In the genomic region with DNA sequence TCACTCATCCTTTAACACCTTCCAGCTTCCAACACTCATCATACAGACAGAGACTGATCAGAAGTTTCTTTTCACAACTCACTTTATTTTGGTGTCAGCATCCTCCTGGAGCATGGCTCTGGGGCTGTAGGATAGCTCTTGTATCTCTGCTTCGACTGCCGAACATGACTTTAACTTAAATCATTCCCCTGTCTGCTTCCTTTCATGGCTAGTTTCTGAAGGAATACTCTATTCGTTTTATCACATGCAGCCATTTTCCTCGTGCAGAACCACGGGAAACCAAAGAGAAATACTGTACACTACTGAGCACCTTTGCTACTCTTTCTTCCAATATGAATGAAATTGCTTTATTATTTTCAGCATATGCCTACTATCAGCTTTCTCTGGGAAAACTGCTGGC, we compare ENCODE assay signal across 1 cellular context.
TF ChIP-seq lines count a peak whose summit lies in the region.

No MANE protein-coding gene starts in this region.

TF ChIP-seq in K562, 482 proteins besides CTCF, POLR2A, EP300 and RAD21:
- no peak for TF ChIP-seq ZNF316 (IDR thresholded peaks at IDR 0.05)
- TF ChIP-seq, protein P1, sequence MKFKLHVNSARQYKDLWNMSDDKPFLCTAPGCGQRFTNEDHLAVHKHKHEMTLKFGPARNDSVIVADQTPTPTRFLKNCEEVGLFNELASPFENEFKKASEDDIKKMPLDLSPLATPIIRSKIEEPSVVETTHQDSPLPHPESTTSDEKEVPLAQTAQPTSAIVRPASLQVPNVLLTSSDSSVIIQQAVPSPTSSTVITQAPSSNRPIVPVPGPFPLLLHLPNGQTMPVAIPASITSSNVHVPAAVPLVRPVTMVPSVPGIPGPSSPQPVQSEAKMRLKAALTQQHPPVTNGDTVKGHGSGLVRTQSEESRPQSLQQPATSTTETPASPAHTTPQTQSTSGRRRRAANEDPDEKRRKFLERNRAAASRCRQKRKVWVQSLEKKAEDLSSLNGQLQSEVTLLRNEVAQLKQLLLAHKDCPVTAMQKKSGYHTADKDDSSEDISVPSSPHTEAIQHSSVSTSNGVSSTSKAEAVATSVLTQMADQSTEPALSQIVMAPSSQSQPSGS (CRISPR knock-in tag; IDR thresholded peaks at IDR 0.05): no peak
- no peak for TF ChIP-seq TCF7L2 (IDR thresholded peaks at IDR 0.05; ENCODE audit: low read depth, low read length)
- TF ChIP-seq, protein P2, sequence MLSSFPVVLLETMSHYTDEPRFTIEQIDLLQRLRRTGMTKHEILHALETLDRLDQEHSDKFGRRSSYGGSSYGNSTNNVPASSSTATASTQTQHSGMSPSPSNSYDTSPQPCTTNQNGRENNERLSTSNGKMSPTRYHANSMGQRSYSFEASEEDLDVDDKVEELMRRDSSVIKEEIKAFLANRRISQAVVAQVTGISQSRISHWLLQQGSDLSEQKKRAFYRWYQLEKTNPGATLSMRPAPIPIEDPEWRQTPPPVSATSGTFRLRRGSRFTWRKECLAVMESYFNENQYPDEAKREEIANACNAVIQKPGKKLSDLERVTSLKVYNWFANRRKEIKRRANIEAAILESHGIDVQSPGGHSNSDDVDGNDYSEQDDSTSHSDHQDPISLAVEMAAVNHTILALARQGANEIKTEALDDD (IDR thresholded peaks at IDR 0.05): no peak
- TF ChIP-seq, protein P3, sequence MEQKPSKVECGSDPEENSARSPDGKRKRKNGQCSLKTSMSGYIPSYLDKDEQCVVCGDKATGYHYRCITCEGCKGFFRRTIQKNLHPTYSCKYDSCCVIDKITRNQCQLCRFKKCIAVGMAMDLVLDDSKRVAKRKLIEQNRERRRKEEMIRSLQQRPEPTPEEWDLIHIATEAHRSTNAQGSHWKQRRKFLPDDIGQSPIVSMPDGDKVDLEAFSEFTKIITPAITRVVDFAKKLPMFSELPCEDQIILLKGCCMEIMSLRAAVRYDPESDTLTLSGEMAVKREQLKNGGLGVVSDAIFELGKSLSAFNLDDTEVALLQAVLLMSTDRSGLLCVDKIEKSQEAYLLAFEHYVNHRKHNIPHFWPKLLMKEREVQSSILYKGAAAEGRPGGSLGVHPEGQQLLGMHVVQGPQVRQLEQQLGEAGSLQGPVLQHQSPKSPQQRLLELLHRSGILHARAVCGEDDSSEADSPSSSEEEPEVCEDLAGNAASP (IDR thresholded peaks at IDR 0.05): no peak
- TF ChIP-seq, protein P4, sequence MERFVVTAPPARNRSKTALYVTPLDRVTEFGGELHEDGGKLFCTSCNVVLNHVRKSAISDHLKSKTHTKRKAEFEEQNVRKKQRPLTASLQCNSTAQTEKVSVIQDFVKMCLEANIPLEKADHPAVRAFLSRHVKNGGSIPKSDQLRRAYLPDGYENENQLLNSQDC (CRISPR knock-in tag; IDR thresholded peaks at IDR 0.05): no peak
- no peak for TF ChIP-seq KAT2B (IDR thresholded peaks at IDR 0.05; ENCODE audit: low read depth, low read length)
- TF ChIP-seq, protein P5, sequence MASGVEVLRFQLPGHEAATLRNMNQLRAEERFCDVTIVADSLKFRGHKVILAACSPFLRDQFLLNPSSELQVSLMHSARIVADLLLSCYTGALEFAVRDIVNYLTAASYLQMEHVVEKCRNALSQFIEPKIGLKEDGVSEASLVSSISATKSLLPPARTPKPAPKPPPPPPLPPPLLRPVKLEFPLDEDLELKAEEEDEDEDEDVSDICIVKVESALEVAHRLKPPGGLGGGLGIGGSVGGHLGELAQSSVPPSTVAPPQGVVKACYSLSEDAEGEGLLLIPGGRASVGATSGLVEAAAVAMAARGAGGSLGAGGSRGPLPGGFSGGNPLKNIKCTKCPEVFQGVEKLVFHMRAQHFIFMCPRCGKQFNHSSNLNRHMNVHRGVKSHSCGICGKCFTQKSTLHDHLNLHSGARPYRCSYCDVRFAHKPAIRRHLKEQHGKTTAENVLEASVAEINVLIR (CRISPR knock-in tag; IDR thresholded peaks at IDR 0.05): no peak
- TF ChIP-seq, protein P6, sequence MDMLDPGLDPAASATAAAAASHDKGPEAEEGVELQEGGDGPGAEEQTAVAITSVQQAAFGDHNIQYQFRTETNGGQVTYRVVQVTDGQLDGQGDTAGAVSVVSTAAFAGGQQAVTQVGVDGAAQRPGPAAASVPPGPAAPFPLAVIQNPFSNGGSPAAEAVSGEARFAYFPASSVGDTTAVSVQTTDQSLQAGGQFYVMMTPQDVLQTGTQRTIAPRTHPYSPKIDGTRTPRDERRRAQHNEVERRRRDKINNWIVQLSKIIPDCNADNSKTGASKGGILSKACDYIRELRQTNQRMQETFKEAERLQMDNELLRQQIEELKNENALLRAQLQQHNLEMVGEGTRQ (CRISPR knock-in tag; IDR thresholded peaks at IDR 0.05): no peak
- no peak for TF ChIP-seq ZNF785 (CRISPR knock-in tag; IDR thresholded peaks at IDR 0.05)
- TF ChIP-seq FOXK2 (conservative IDR thresholded peaks at IDR 0.05 in 1 of 2, IDR thresholded peaks at IDR 0.05 in 1 of 2; ENCODE audit: low read depth in 2 of 2): no peak
- TF ChIP-seq FOXK1 (CRISPR knock-in tag; IDR thresholded peaks at IDR 0.05; ENCODE audit: borderline replicate concordance): no peak
- no peak for TF ChIP-seq ZNF668 (CRISPR knock-in tag; IDR thresholded peaks at IDR 0.05)
- TF ChIP-seq ZNF408 (CRISPR knock-in tag; IDR thresholded peaks at IDR 0.05; ENCODE audit: low read depth): no peak
- TF ChIP-seq, protein P7, sequence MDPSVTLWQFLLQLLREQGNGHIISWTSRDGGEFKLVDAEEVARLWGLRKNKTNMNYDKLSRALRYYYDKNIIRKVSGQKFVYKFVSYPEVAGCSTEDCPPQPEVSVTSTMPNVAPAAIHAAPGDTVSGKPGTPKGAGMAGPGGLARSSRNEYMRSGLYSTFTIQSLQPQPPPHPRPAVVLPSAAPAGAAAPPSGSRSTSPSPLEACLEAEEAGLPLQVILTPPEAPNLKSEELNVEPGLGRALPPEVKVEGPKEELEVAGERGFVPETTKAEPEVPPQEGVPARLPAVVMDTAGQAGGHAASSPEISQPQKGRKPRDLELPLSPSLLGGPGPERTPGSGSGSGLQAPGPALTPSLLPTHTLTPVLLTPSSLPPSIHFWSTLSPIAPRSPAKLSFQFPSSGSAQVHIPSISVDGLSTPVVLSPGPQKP (CRISPR knock-in tag; IDR thresholded peaks at IDR 0.05): no peak
- no peak for TF ChIP-seq HNRNPUL1 (IDR thresholded peaks at IDR 0.05; ENCODE audit: low read length)
